16 cellular contexts compared by ENCODE assay signal in the genomic region with DNA sequence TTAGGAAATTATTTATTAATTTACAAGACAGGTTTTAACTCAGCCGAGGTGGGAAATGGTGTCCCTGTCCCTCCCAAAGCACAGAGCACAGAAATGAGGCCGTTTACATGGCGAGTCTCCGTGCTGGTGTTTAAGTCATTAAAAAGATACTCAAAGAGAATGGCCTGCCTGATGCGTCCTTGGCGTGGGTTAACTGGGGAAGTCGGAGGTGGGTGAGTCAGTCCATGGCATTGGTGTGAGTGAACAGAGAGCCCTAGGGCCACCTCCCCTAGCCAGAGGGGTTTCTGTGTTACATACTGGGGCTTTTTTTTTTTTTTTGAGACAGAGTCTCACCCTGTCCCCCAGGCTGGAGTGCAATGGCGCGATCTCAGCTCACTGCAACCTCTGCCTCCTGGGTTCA. TPM values are rescaled to one million over a fixed set of nuclear protein-coding genes. Genes with fewer than 3 reads are reported as not detected.
DNase-seq lines count a peak whose midpoint lies in the region; ATAC-seq and TF ChIP-seq lines count a peak whose summit lies in the region.
"Had no signal": no experiment of that assay in that cellular context is flagged by ENCODE, and none has a peak within 500 bp of the region (broad histone marks: within the 10 kb centered on the region; RNA-seq: fewer than 3 reads in every experiment).

No MANE protein-coding gene starts in this region.

- 66 to 71% methylated on average over 7 to 9 of the region's 9 CpGs for WGBS in GM23248 (ENCODE audit: low coverage in 1 of 2, low lambda C conversion rate in 2 of 2, missing lambda C conversion rate in 2 of 2), 2 experiments
- 91% methylated on average over 9 of the region's 9 CpGs for WGBS in mesenchymal stem cell
- WGBS in lower leg skin, 2 donors: 46 to 61% methylated on average over 9 of the region's 9 CpGs

- peak overlapping the region; percentile 44 to 59 (median 55) for H3K4me3 Mint-ChIP-seq in CD4-positive, CD25-positive, alpha-beta regulatory T cell
- peak overlapping the region; percentile 55 for H3K4me3 Mint-ChIP-seq in activated naive CD8-positive, alpha-beta T cell treated with anti-CD3 and anti-CD28 coated beads for 36 hours
- H3K4me3 Mint-ChIP-seq: activated T-helper 1 cell treated with anti-CD3 and anti-CD28 coated beads, Interleukin-12 subunit alpha, Interleukin-12 subunit beta, Interleukin-2, Interleukin-4 antibody, amounts not matched to agents 30 ng/mL and 10 ng/mL and 1 ng/mL, durations not matched to agents 14 hours and 24 hours and 36 hours had no signal

- H3K27me3 Mint-ChIP-seq in CD4-positive, CD25-positive, alpha-beta regulatory T cell: no peaks in the 10 kb centered on the region
- H3K27me3 Mint-ChIP-seq in activated naive CD8-positive, alpha-beta T cell treated with anti-CD3 and anti-CD28 coated beads for 36 hours: no peaks in the 10 kb centered on the region

- no peaks in the 10 kb centered on the region for H3K9me2 ChIP-seq in GM23248 (ENCODE audit: insufficient read depth)

- H3K27ac Mint-ChIP-seq in CD4-positive, CD25-positive, alpha-beta regulatory T cell: peak overlapping the region in 1 of 3 donors; percentile 49
- H3K27ac Mint-ChIP-seq in activated naive CD8-positive, alpha-beta T cell treated with anti-CD3 and anti-CD28 coated beads for 36 hours: peak overlapping the region; percentile 72
- H3K27ac Mint-ChIP-seq: activated T-helper 1 cell treated with anti-CD3 and anti-CD28 coated beads, Interleukin-12 subunit alpha, Interleukin-12 subunit beta, Interleukin-2, Interleukin-4 antibody, amounts not matched to agents 30 ng/mL and 10 ng/mL and 1 ng/mL, durations not matched to agents 14 hours and 24 hours and 36 hours had no signal

- in situ Hi-C loops in GM23248 (cut with MboI): no loop called here

- H3K18ac ChIP-seq in mesenchymal stem cell (ENCODE audit: low read depth in 1 of 2, low read length in 2 of 2): no peak overlapping the region

- intact Hi-C loops in lower leg skin (cut with DNase I; ENCODE audit: low total_unique reads) (no loop called here), lower lobe of right lung (cut with DNase I) (no loop called here)

- no peak overlapping the region for H3K27ac ChIP-seq in CD4-positive, CD25-positive, alpha-beta regulatory T cell (ENCODE audit: insufficient read depth, low read length, poor library complexity, severe bottlenecking)
- H3K27ac ChIP-seq in GM23248 (no peak overlapping the region), mesenchymal stem cell (ENCODE audit: low read length, poor library complexity, severe bottlenecking) (no peak overlapping the region), lower lobe of right lung (no peak overlapping the region)

- no peak for TF ChIP-seq POLR2A in lower leg skin (IDR thresholded peaks at IDR 0.05)

- no peak for TF ChIP-seq CTCF in lower leg skin (IDR thresholded peaks at IDR 0.05)
- TF ChIP-seq CTCF in lower lobe of right lung (IDR thresholded peaks at IDR 0.05): no peak

- no peak overlapping the region for H2BK120ac ChIP-seq in mesenchymal stem cell (ENCODE audit: low read depth, low read length)

- H3K4me1 ChIP-seq in CD4-positive, CD25-positive, alpha-beta regulatory T cell (ENCODE audit: control insufficient read depth, insufficient read depth, low read length, poor library complexity, severe bottlenecking): peaks cover 28% of the 10 kb centered on the region
- peaks cover 4% of the 10 kb centered on the region; the same call in 1 of the 2 replicates for H3K4me1 ChIP-seq in GM23248 (ENCODE audit: insufficient read depth)
- H3K4me1 ChIP-seq in mesenchymal stem cell (ENCODE audit: control insufficient read depth, insufficient read depth, low read depth, low read length): peaks cover 24% of the 10 kb centered on the region
- H3K4me1 ChIP-seq in lower lobe of right lung: peaks cover 39% of the 10 kb centered on the region

- no peaks in the 10 kb centered on the region for H3K9me3 Mint-ChIP-seq in CD4-positive, CD25-positive, alpha-beta regulatory T cell
- H3K9me3 Mint-ChIP-seq in activated naive CD8-positive, alpha-beta T cell treated with anti-CD3 and anti-CD28 coated beads for 36 hours: no peaks in the 10 kb centered on the region
- H3K9me3 Mint-ChIP-seq: activated T-helper 1 cell treated with anti-CD3 and anti-CD28 coated beads, Interleukin-12 subunit alpha, Interleukin-12 subunit beta, Interleukin-2, Interleukin-4 antibody, amounts not matched to agents 30 ng/mL and 10 ng/mL and 1 ng/mL, durations not matched to agents 14 hours and 24 hours and 36 hours had no signal

- H3K79me2 ChIP-seq in GM23248 (ENCODE audit: insufficient read depth): peaks cover 50% of the 10 kb centered on the region

- H3K36me3 ChIP-seq in CD4-positive, CD25-positive, alpha-beta regulatory T cell (ENCODE audit: control insufficient read depth, insufficient read depth, low read length): peaks cover 38% of the 10 kb centered on the region
- H3K36me3 ChIP-seq in GM23248 (ENCODE audit: low read depth) (peaks cover 7% of the 10 kb centered on the region; the same call in 1 of the 2 replicates), mesenchymal stem cell (ENCODE audit: control insufficient read depth in 1 of 2, insufficient read depth in 2 of 2, low read depth in 1 of 2, low read length in 2 of 2) (peaks cover 32 to 35% of the 10 kb centered on the region in 2 experiments), lower lobe of right lung (peaks cover 53% of the 10 kb centered on the region)

- H2AK5ac ChIP-seq in mesenchymal stem cell (ENCODE audit: low read length, severe bottlenecking): no peak overlapping the region

- H4K8ac ChIP-seq in mesenchymal stem cell (ENCODE audit: low read length): no peak overlapping the region

- no peaks in the 10 kb centered on the region for H3F3A ChIP-seq in GM23248 (ENCODE audit: insufficient read depth)

- no peaks in the 10 kb centered on the region for H3K27me3 ChIP-seq in CD4-positive, CD25-positive, alpha-beta regulatory T cell (ENCODE audit: control insufficient read depth, insufficient read depth, low read length)
- H3K27me3 ChIP-seq in GM23248 (replicated peaks; ENCODE audit: insufficient read depth): no peaks in the 10 kb centered on the region
- H3K27me3 ChIP-seq in mesenchymal stem cell (ENCODE audit: control insufficient read depth in 1 of 2, insufficient read depth in 1 of 2, low read length in 2 of 2): no peaks in the 10 kb centered on the region
- H3K27me3 ChIP-seq in lower lobe of right lung (ENCODE audit: low read depth): no peaks in the 10 kb centered on the region

- H3K4me2 ChIP-seq in GM23248 (ENCODE audit: unreplicated experiment): no peak overlapping the region
- H3K4me2 ChIP-seq in mesenchymal stem cell (ENCODE audit: low read length, poor library complexity, severe bottlenecking): no peak overlapping the region

- no peak overlapping the region for H2BK5ac ChIP-seq in mesenchymal stem cell (ENCODE audit: low read depth, low read length, poor library complexity, severe bottlenecking)

- peaks cover 8% of the 10 kb centered on the region for H3K79me1 ChIP-seq in mesenchymal stem cell (replicated peaks; ENCODE audit: low read length, poor library complexity, severe bottlenecking)

- no peak overlapping the region for H3K4ac ChIP-seq in mesenchymal stem cell (ENCODE audit: low read depth in 1 of 2, low read length in 2 of 2)

- H2BK12ac ChIP-seq in mesenchymal stem cell (ENCODE audit: low read length in 2 of 2): no peak overlapping the region

- peaks cover 3 to 53% (median 12%) of the 10 kb centered on the region in 4 donors for H3K4me1 Mint-ChIP-seq in CD4-positive, CD25-positive, alpha-beta regulatory T cell
- peaks cover 33% of the 10 kb centered on the region for H3K4me1 Mint-ChIP-seq in activated naive CD8-positive, alpha-beta T cell treated with anti-CD3 and anti-CD28 coated beads for 36 hours

- H4K20me1 ChIP-seq in GM23248 (ENCODE audit: insufficient read depth): no peaks in the 10 kb centered on the region

- no peak overlapping the region for H2BK15ac ChIP-seq in mesenchymal stem cell (ENCODE audit: low read depth, poor library complexity, severe bottlenecking)

- no peak overlapping the region; the same call in 1 of the 2 replicates for H3K9ac ChIP-seq in GM23248
- H3K9ac ChIP-seq in mesenchymal stem cell (ENCODE audit: low read length): peak overlapping the region; percentile 33

- H2AFZ ChIP-seq in GM23248: no peak overlapping the region
- H2AFZ ChIP-seq in mesenchymal stem cell (ENCODE audit: low read depth, low read length): no peak overlapping the region

- H3K36me3 Mint-ChIP-seq in CD4-positive, CD25-positive, alpha-beta regulatory T cell: peaks cover 7% of the 10 kb centered on the region
- peaks cover 36% of the 10 kb centered on the region for H3K36me3 Mint-ChIP-seq in activated naive CD8-positive, alpha-beta T cell treated with anti-CD3 and anti-CD28 coated beads for 36 hours

- no peak for DNase-seq in CD4-positive, CD25-positive, alpha-beta regulatory T cell
- DNase-seq in GM23248 (peak; percentile 54), mesenchymal stem cell (no peak), lower leg skin (ENCODE audit: low spot score in 2 of 2) (no peak), SKM-1 treated with dmso at 0.1 percent for 144 hours (lab: John Stamatoyannopoulos, UW; ENCODE audit: unreplicated experiment) (no peak), lower lobe of right lung (no peak)
- DNase-seq in activated naive CD8-positive, alpha-beta T cell treated with anti-CD3 and anti-CD28 coated beads for 36 hours: no peak
- DNase-seq: activated CD4-positive, CD25-positive, alpha-beta regulatory T cell treated with anti-CD3 and anti-CD28 coated beads, Interleukin-2, amount 50 U/mL, for 72 hours; C1 segment of cervical spinal cord; glutamatergic neuron; NCI-H1092 treated with DMSO at 0.1 percent for 48 hours; retina; stimulated activated CD4-positive, alpha-beta T cell treated with anti-CD3 and anti-CD28 coated beads, Interleukin-4, amount 100 ng/mL, for 24 hours had no signal

- H3K14ac ChIP-seq in mesenchymal stem cell (ENCODE audit: low read length in 2 of 2): no peak overlapping the region

- H3K9me3 ChIP-seq in CD4-positive, CD25-positive, alpha-beta regulatory T cell (ENCODE audit: control insufficient read depth in 2 of 2, low read length in 2 of 2): no peaks in the 10 kb centered on the region
- no peaks in the 10 kb centered on the region for H3K9me3 ChIP-seq in GM23248 (ENCODE audit: low read depth)
- no peaks in the 10 kb centered on the region for H3K9me3 ChIP-seq in mesenchymal stem cell (ENCODE audit: control insufficient read depth, low read length)
- H3K9me3 ChIP-seq in lower lobe of right lung: no peaks in the 10 kb centered on the region

- no peak overlapping the region for H3K4me3 ChIP-seq in CD4-positive, CD25-positive, alpha-beta regulatory T cell (ENCODE audit: low read depth, low read length)
- H3K4me3 ChIP-seq in GM23248: no peak overlapping the region
- H3K4me3 ChIP-seq in mesenchymal stem cell (ENCODE audit: insufficient read depth in 1 of 2, low read depth in 1 of 2, low read length in 2 of 2): no peak overlapping the region
- no peak overlapping the region for H3K4me3 ChIP-seq in lower leg skin (ENCODE audit: low read depth, poor library complexity, severe bottlenecking)
- H3K4me3 ChIP-seq in lower lobe of right lung: no peak overlapping the region

- no peak for ATAC-seq in CD4-positive, CD25-positive, alpha-beta regulatory T cell (ENCODE audit: low read depth in 2 of 2)
- ATAC-seq in GM21825 (IDR thresholded peaks at IDR 0.05; ENCODE audit: unreplicated experiment): no peak
- ATAC-seq in lower lobe of right lung: no peak

- H3K23ac ChIP-seq in mesenchymal stem cell (ENCODE audit: low read length in 2 of 2): no peak overlapping the region

- no peak overlapping the region for H4K91ac ChIP-seq in mesenchymal stem cell (ENCODE audit: low read length)

RNA-seq across cellular contexts. Expression of a gene that starts 3.9 kb away (rescaled TPM):
- 11.9 TPM for total RNA-seq in CD4-positive, CD25-positive, alpha-beta regulatory T cell
- 1 to 10 TPM; 2.2 to 4.0 (median 2.7) TPM for polyA plus RNA-seq in CD4-positive, CD25-positive, alpha-beta regulatory T cell
- 11.0 and 11.1 TPM in 2 replicates for total RNA-seq in GM23248 (2014; rRNA removed; shearing (Covaris generic))
- polyA plus RNA-seq in GM23248 (2016; fragmentation: Nextera tagmentation; extraction: Ambion mirVana): 1.1 and 1.3 TPM in 2 replicates
- total RNA-seq in activated naive CD8-positive, alpha-beta T cell treated with anti-CD3 and anti-CD28 coated beads for 36 hours: 10 to 100 TPM; 21.8 to 22.5 TPM
- polyA plus RNA-seq in mesenchymal stem cell (2013, experiment 1 of 2): 3.9 TPM
- polyA plus RNA-seq in mesenchymal stem cell (2013, experiment 2 of 2): 4.1 TPM
- 10 to 100 TPM; 46.4 to 55.3 (median 49.9) TPM for total RNA-seq in lower leg skin
- 13.3 TPM for total RNA-seq in lower lobe of right lung

RNA-seq across cellular contexts. Expression of a gene that starts 36.1 kb away (rescaled TPM):
- total RNA-seq in CD4-positive, CD25-positive, alpha-beta regulatory T cell: 28.5 TPM
- 1 to 10 TPM; 3.3 to 9.0 (median 7.3) TPM for polyA plus RNA-seq in CD4-positive, CD25-positive, alpha-beta regulatory T cell
- total RNA-seq in GM23248 (2014; rRNA removed; shearing (Covaris generic)): 2.0 and 4.2 TPM in 2 replicates
- polyA plus RNA-seq in GM23248 (2016; fragmentation: Nextera tagmentation; extraction: Ambion mirVana): 19.9 TPM in 2 replicates
- total RNA-seq in activated naive CD8-positive, alpha-beta T cell treated with anti-CD3 and anti-CD28 coated beads for 36 hours: 10 to 100 TPM; 18.4 to 19.5 TPM
- polyA plus RNA-seq in mesenchymal stem cell (2013, experiment 1 of 2): 13.7 TPM
- 13.4 TPM for polyA plus RNA-seq in mesenchymal stem cell (2013, experiment 2 of 2)
- total RNA-seq in lower leg skin (10 to 100 TPM in 3 of 4 donors, 1 to 10 TPM in 1; 8.0 to 34.4 (median 15.3) TPM), lower lobe of right lung (14.6 TPM)
- total RNA-seq: G401 had no signal
